In genomic region chr5:132354381-132354780, GRCh38 we compare ENCODE assay signal across 1 cellular context.
TF ChIP-seq lines count a peak whose summit lies in the region.

No MANE protein-coding gene starts in this region.

TF ChIP-seq in GM12878, 131 proteins besides CTCF, POLR2A, EP300 and RAD21 (continued from another document):
- TF ChIP-seq BCL3 (IDR thresholded peaks at IDR 0.05; ENCODE audit: borderline replicate concordance, insufficient read depth, low read depth, low read length, poor library complexity, severe bottlenecking) = no peak
- no peak for TF ChIP-seq ESRRA (IDR thresholded peaks at IDR 0.05; ENCODE audit: low read length)
- no peak for TF ChIP-seq HDAC2 (IDR thresholded peaks at IDR 0.05)
- TF ChIP-seq MTA3 (IDR thresholded peaks at IDR 0.05; ENCODE audit: borderline replicate concordance, low read length) = no peak
- TF ChIP-seq TBL1XR1 (IDR thresholded peaks at IDR 0.05; ENCODE audit: low read depth, low read length) = no peak
- TF ChIP-seq NR2C2 (IDR thresholded peaks at IDR 0.05; ENCODE audit: borderline replicate concordance, control insufficient read depth, insufficient read length, low read depth) = no peak
- no peak for TF ChIP-seq USF1 (IDR thresholded peaks at IDR 0.05; ENCODE audit: borderline replicate concordance, extremely low read length, insufficient read depth, low read depth, low read length)
- no peak for TF ChIP-seq E2F4 (IDR thresholded peaks at IDR 0.05; ENCODE audit: low read depth, low read length)
